18 cellular contexts compared by ENCODE assay signal in the genomic region with DNA sequence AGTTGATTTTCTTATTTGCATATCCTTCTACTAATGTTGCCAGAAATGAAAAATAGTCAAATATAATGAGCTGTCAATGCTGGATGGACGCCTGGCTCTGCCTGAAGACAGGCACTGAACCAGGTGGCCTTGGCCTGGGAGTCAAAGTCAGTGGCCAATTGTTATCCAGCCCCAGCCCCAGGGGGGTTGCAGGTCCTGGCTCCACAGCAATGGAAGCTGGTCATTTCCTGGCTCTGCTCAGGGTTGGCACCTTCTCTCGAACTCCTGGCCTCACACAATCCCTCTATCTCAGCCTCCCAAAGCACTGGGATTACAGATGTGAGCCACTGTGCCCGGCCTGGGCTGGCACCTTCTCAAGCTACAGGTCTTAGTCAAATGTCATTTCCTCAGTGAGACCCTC.
"Had no signal": no experiment of that assay in that cellular context is flagged by ENCODE, and none has a peak within 500 bp of the region (broad histone marks: within the 10 kb centered on the region; RNA-seq: fewer than 3 reads in every experiment).

No MANE protein-coding gene starts in this region.

- ATAC-seq: activated CD8-positive, alpha-beta memory T cell treated with anti-CD3 and anti-CD28 coated beads, Interleukin-2, amount 10 ng/mL, durations not matched to agents 7 days and 5 days; activated T-cell treated with anti-CD3 and anti-CD28 coated beads, Interleukin-2, amount 50 U/mL, for 72 hours; gastrocnemius medialis; left ventricle myocardium superior had no signal

- DNase-seq: activated CD4-positive, alpha-beta T cell treated with anti-CD3 and anti-CD28 coated beads for 1 hour; activated CD4-positive, alpha-beta T cell treated with anti-CD3 and anti-CD28 coated beads, Interleukin-2, amount 50 U/mL, for 48 hours; activated CD8-positive, alpha-beta memory T cell treated with anti-CD3 and anti-CD28 coated beads, Interleukin-2, amount 10 ng/mL, durations not matched to agents 7 days and 5 days; activated gamma-delta T cell treated with Interleukin-2 at 50 U/mL for 16 hours; activated naive CD8-positive, alpha-beta T cell treated with anti-CD3 and anti-CD28 coated beads, Interleukin-2, amount 10 ng/mL, durations not matched to agents 7 days and 5 days; activated T-cell treated with anti-CD3 and anti-CD28 coated beads, Interleukin-2, amount 50 U/mL, for 72 hours; anterior cingulate cortex; caudate nucleus; cortex of kidney; effector CD8-positive, alpha-beta T cell; gastrocnemius medialis; heart right ventricle; left ventricle myocardium superior; spleen; stimulated activated CD4-positive, alpha-beta T cell treated with anti-CD3 and anti-CD28 coated beads, Interleukin-1b, Interleukin-23, amount 100 ng/mL, for 48 hours; stimulated activated naive CD4-positive, alpha-beta T cell; T-helper 9 cell had no signal

- H2AFZ ChIP-seq: neural progenitor cell had no signal

- H3K4me1 ChIP-seq: gastrocnemius medialis, heart right ventricle, neural progenitor cell, spleen had no signal

- H3K27ac Mint-ChIP-seq: activated CD8-positive, alpha-beta memory T cell treated with anti-CD3 and anti-CD28 coated beads, Interleukin-2, amount 10 ng/mL, durations not matched to agents 7 days and 5 days; activated naive CD8-positive, alpha-beta T cell treated with anti-CD3 and anti-CD28 coated beads, Interleukin-2, amount 10 ng/mL, durations not matched to agents 7 days and 5 days; activated T-cell treated with anti-CD3 and anti-CD28 coated beads, Interleukin-2, amount 50 U/mL, for 72 hours; neural progenitor cell had no signal

- H3K9me3 ChIP-seq: gastrocnemius medialis, heart right ventricle, spleen had no signal

- H3K4me1 Mint-ChIP-seq: activated CD8-positive, alpha-beta memory T cell treated with anti-CD3 and anti-CD28 coated beads, Interleukin-2, amount 10 ng/mL, durations not matched to agents 7 days and 5 days; activated naive CD8-positive, alpha-beta T cell treated with anti-CD3 and anti-CD28 coated beads, Interleukin-2, amount 10 ng/mL, durations not matched to agents 7 days and 5 days had no signal

- H3K4me3 Mint-ChIP-seq: activated CD8-positive, alpha-beta memory T cell treated with anti-CD3 and anti-CD28 coated beads, Interleukin-2, amount 10 ng/mL, durations not matched to agents 7 days and 5 days; activated naive CD8-positive, alpha-beta T cell treated with anti-CD3 and anti-CD28 coated beads, Interleukin-2, amount 10 ng/mL, durations not matched to agents 7 days and 5 days; activated T-cell treated with anti-CD3 and anti-CD28 coated beads, Interleukin-2, amount 50 U/mL, for 72 hours; neural progenitor cell had no signal

- H3K27me3 ChIP-seq: gastrocnemius medialis had no signal

- H3K9ac ChIP-seq: neural progenitor cell had no signal

- H3K27ac ChIP-seq: gastrocnemius medialis, heart right ventricle, neural progenitor cell, spleen had no signal

- H3K4me3 ChIP-seq: gastrocnemius medialis, heart right ventricle, neural progenitor cell, spleen had no signal

- H3K36me3 Mint-ChIP-seq: activated CD8-positive, alpha-beta memory T cell treated with anti-CD3 and anti-CD28 coated beads, Interleukin-2, amount 10 ng/mL, durations not matched to agents 7 days and 5 days; activated naive CD8-positive, alpha-beta T cell treated with anti-CD3 and anti-CD28 coated beads, Interleukin-2, amount 10 ng/mL, durations not matched to agents 7 days and 5 days; neural progenitor cell had no signal

- H3K4me2 ChIP-seq: neural progenitor cell had no signal

- H3K36me3 ChIP-seq: gastrocnemius medialis, heart right ventricle, neural progenitor cell, spleen had no signal

- H3K9me3 Mint-ChIP-seq: activated naive CD8-positive, alpha-beta T cell treated with anti-CD3 and anti-CD28 coated beads, Interleukin-2, amount 10 ng/mL, durations not matched to agents 7 days and 5 days; activated T-cell treated with anti-CD3 and anti-CD28 coated beads, Interleukin-2, amount 50 U/mL, for 72 hours; neural progenitor cell had no signal
